ENCODE assay signal across 22 cellular contexts in genomic region chr18:3806656-3807055, GRCh38.
DNase-seq lines count a peak whose midpoint lies in the region; TF ChIP-seq lines count a peak whose summit lies in the region.
"Had no signal": no experiment of that assay in that cellular context is flagged by ENCODE, and none has a peak within 500 bp of the region (broad histone marks: within the 10 kb centered on the region; RNA-seq: fewer than 3 reads in every experiment).

No MANE protein-coding gene starts in this region.

- no peaks in the 10 kb centered on the region for H3K27me3 ChIP-seq in neural progenitor cell
- H3K27me3 ChIP-seq: esophagus squamous epithelium, left lung had no signal

- H2AFZ ChIP-seq in neural progenitor cell (replicated peaks) = no peak overlapping the region

- H3K27me3 Mint-ChIP-seq in neural progenitor cell (ENCODE audit: insufficient read depth, low read depth) = no peaks in the 10 kb centered on the region
- H3K27me3 Mint-ChIP-seq: activated naive CD8-positive, alpha-beta T cell treated with anti-CD3 and anti-CD28 coated beads for 36 hours; CD4-positive, alpha-beta T cell; type B pancreatic cell had no signal

- H3K79me2 ChIP-seq in neural progenitor cell (ENCODE audit: low read depth) = no peaks in the 10 kb centered on the region

- H3K9ac ChIP-seq in neural progenitor cell = no peak overlapping the region

- H3K4me3 ChIP-seq in neural progenitor cell = no peak overlapping the region
- H3K4me3 ChIP-seq: esophagus squamous epithelium, left lung, skin epidermis had no signal

- no peak overlapping the region for H3K27ac Mint-ChIP-seq in neural progenitor cell
- H3K27ac Mint-ChIP-seq: activated CD4-positive, alpha-beta memory T cell treated with anti-CD3 and anti-CD28 coated beads, Interleukin-2, amount 10 ng/mL, durations not matched to agents 7 days and 5 days; activated naive CD8-positive, alpha-beta T cell treated with anti-CD3 and anti-CD28 coated beads for 36 hours; activated T-helper 2 cell treated with anti-CD3 and anti-CD28 coated beads, Interferon-gamma antibody, Interleukin-2, Interleukin-4, amounts not matched to agents 10 μg/mL and 5 μg/mL and 100 μg/mL, durations not matched to agents 14 hours and 24 hours and 36 hours; CD4-positive, alpha-beta T cell; naive B cell; T-cell; type B pancreatic cell had no signal

- no peaks in the 10 kb centered on the region for H4K20me1 ChIP-seq in neural progenitor cell (ENCODE audit: low read depth)

- no peak overlapping the region for H3K4me2 ChIP-seq in neural progenitor cell

- H3K9me3 ChIP-seq in neural progenitor cell (ENCODE audit: low read depth) = no peaks in the 10 kb centered on the region
- H3K9me3 ChIP-seq: esophagus squamous epithelium, left lung had no signal

- H3K4me3 Mint-ChIP-seq in neural progenitor cell = no peak overlapping the region
- H3K4me3 Mint-ChIP-seq: activated CD4-positive, alpha-beta memory T cell treated with anti-CD3 and anti-CD28 coated beads, Interleukin-2, amount 10 ng/mL, durations not matched to agents 7 days and 5 days; activated naive CD8-positive, alpha-beta T cell treated with anti-CD3 and anti-CD28 coated beads for 36 hours; CD4-positive, alpha-beta T cell; naive B cell; T-cell; type B pancreatic cell had no signal

- H3K4me1 ChIP-seq in neural progenitor cell = peaks cover 31% of the 10 kb centered on the region
- H3K4me1 ChIP-seq: esophagus squamous epithelium, left lung had no signal

- H3F3A ChIP-seq in neural progenitor cell (ENCODE audit: low read depth) = peaks cover 22% of the 10 kb centered on the region

- H3K9me3 Mint-ChIP-seq in neural progenitor cell = no peaks in the 10 kb centered on the region
- H3K9me3 Mint-ChIP-seq: activated CD4-positive, alpha-beta memory T cell treated with anti-CD3 and anti-CD28 coated beads, Interleukin-2, amount 10 ng/mL, durations not matched to agents 7 days and 5 days; activated naive CD8-positive, alpha-beta T cell treated with anti-CD3 and anti-CD28 coated beads for 36 hours; activated T-helper 2 cell treated with anti-CD3 and anti-CD28 coated beads, Interferon-gamma antibody, Interleukin-2, Interleukin-4, amounts not matched to agents 10 μg/mL and 5 μg/mL and 100 μg/mL, durations not matched to agents 14 hours and 24 hours and 36 hours; CD4-positive, alpha-beta T cell; naive B cell; T-cell; type B pancreatic cell had no signal

- H3K36me3 Mint-ChIP-seq in neural progenitor cell = no peaks in the 10 kb centered on the region
- H3K36me3 Mint-ChIP-seq: activated naive CD8-positive, alpha-beta T cell treated with anti-CD3 and anti-CD28 coated beads for 36 hours; naive B cell; T-cell; type B pancreatic cell had no signal

- TF ChIP-seq CTCF in neural progenitor cell (IDR thresholded peaks at IDR 0.05) = no peak
- TF ChIP-seq CTCF in GM20000 (IDR thresholded peaks at IDR 0.05; ENCODE audit: extremely low read depth, missing control alignments) = no peak

- peak overlapping the region; percentile 26 for H3K27ac ChIP-seq in neural progenitor cell
- H3K27ac ChIP-seq: 22Rv1, esophagus squamous epithelium, left lung, skin epidermis had no signal

- peak; percentile 16 to 86 (median 73) for DNase-seq in NCI-H1417 (lab: John Stamatoyannopoulos, UW)
- no peak for DNase-seq in NCI-H1417 treated with DMSO at 0.1 percent for 48 hours (lab: John Stamatoyannopoulos, UW)
- DNase-seq in NCI-H187 treated with DMSO at 0.1 percent for 48 hours (lab: John Stamatoyannopoulos, UW) = peak; percentile 48
- DNase-seq in NCI-H524 treated with DMSO at 0.1 percent for 48 hours (lab: John Stamatoyannopoulos, UW) = peak; percentile 78
- no peak for DNase-seq in neural progenitor cell (ENCODE audit: low spot score)
- DNase-seq in GM20000 (ENCODE audit: low spot score) = no peak
- no peak for DNase-seq in AML-193 (lab: John Stamatoyannopoulos, UW)
- no peak for DNase-seq in activated CD4-positive, alpha-beta T cell treated with anti-CD3 and anti-CD28 coated beads for 48 hours
- DNase-seq: activated CD4-positive, alpha-beta memory T cell treated with anti-CD3 and anti-CD28 coated beads, Interleukin-2, amount 10 ng/mL, durations not matched to agents 7 days and 5 days; activated naive CD8-positive, alpha-beta T cell treated with anti-CD3 and anti-CD28 coated beads for 36 hours; caudate nucleus; CD4-positive, alpha-beta T cell; esophagus squamous epithelium; HCEC 1CT; left lung; naive B cell; NCI-H526 treated with DMSO at 0.1 percent for 48 hours; T-cell had no signal

- no peaks in the 10 kb centered on the region for H3K36me3 ChIP-seq in neural progenitor cell
- H3K36me3 ChIP-seq: esophagus squamous epithelium, left lung had no signal

- H3K4me1 Mint-ChIP-seq in neural progenitor cell = no peaks in the 10 kb centered on the region
- H3K4me1 Mint-ChIP-seq: activated CD4-positive, alpha-beta memory T cell treated with anti-CD3 and anti-CD28 coated beads, Interleukin-2, amount 10 ng/mL, durations not matched to agents 7 days and 5 days; activated naive CD8-positive, alpha-beta T cell treated with anti-CD3 and anti-CD28 coated beads for 36 hours; naive B cell; T-cell had no signal

Comparison
In these comparisons a context has a peak if more than half of its experiments do, and no peak if none do; other contexts are left out.
1. DNase-seq: peak in NCI-H1417 (3 of 3), NCI-H187 treated with DMSO at 0.1 percent for 48 hours (single experiment) and NCI-H524 treated with DMSO at 0.1 percent for 48 hours (single experiment); none in NCI-H1417 treated with DMSO at 0.1 percent for 48 hours (single experiment), neural progenitor cell (single experiment), GM20000 (single experiment), AML-193 (0 of 2) and activated CD4-positive, alpha-beta T cell treated with anti-CD3 and anti-CD28 coated beads for 48 hours (single experiment).